ENCODE assay signal across 8 cellular contexts in the genomic region with DNA sequence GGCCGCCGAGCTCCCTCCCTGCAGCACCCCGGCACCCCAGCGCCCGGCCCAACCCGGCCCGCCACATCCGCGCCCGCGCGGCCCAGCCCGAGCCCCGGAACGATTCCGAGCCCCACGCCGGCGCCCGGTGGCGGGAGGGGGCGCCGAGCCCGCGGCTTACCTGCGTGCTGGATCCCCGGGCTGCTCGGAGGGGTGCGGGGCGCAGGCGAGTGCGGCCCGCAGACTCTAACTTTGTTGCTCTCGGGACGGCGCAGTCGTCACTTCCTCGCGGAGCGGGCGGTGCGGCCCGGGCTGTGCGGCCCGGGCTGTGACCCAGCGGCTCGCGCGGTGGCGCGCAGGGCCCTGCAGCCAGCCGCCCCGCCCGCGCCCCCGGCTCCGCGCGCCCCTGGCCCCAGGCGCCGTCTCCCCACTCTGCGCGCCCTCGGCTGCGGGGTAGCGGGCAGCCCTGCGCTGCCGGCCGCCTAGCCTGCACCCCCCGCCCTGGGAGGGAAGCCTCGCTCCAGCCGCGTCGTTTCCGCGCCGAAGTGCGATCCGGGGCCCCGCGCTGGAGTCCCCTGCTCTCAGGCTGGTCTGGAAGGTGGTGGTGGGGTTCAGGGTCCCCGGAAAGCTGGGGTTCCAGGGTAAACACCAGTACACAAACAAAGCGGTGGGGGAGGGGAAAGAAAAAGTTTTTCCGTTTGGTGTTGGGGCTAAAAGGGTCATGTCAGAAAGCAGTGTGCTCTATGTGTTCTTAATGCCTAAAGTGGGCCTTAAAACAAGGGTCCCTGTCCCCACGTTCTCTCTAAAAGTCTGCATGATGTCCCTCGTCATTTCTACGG.
DNase-seq lines count a peak whose midpoint lies in the region; ATAC-seq and TF ChIP-seq lines count a peak whose summit lies in the region.

No MANE protein-coding gene starts in this region.

- H3K4me3 ChIP-seq in WI38 (ENCODE audit: low read depth, low read length): peak overlapping the region; percentile 64

- TF ChIP-seq CTCF in WI38 (IDR thresholded peaks at IDR 0.05; ENCODE audit: low read depth, low read length): no peak

- peak; percentile 52 for ATAC-seq in HG03280 (IDR thresholded peaks at IDR 0.05; ENCODE audit: unreplicated experiment)
- ATAC-seq in HG03565 (IDR thresholded peaks at IDR 0.05; ENCODE audit: unreplicated experiment): no peak

- DNase-seq in NCI-H748 (lab: John Stamatoyannopoulos, UW; ENCODE audit: unreplicated experiment) (peak; percentile 42), NCI-H748 treated with DMSO at 0.1 percent for 48 hours (lab: John Stamatoyannopoulos, UW) (no peak), cerebellum (ENCODE audit: low spot score) (peak; percentile 62), left kidney (ENCODE audit: low read depth, low spot score) (peak; percentile 84)
- DNase-seq in stimulated activated CD4-positive, alpha-beta T cell treated with anti-CD3 and anti-CD28 coated beads, Interleukin-2, amount 100 ng/mL, for 4 hours (ENCODE audit: low read depth): peak; percentile 19
